ENCODE assay signal across 21 cellular contexts in the genomic region with DNA sequence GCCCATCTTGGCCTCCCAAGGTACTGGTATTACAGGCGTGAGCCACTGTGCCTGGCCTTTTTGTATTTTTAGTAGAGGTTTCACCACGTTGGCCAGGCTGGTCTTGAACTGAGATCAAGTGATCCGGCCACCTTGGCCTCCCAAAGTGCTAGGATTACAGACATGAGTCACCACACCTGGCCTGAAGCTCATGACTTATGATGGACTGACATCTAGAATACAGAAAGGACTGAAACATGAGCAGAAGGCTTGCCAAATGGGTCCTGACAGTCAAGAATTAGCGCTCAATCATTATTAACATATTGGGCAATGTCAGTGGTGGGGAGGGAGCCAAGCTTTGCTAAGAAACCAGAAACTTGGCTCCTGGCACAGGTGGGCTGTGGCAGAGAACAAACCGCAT.
"Had no signal": no experiment of that assay in that cellular context is flagged by ENCODE, and none has a peak within 500 bp of the region (broad histone marks: within the 10 kb centered on the region; RNA-seq: fewer than 3 reads in every experiment).

No MANE protein-coding gene starts in this region.

- H3K27me3 ChIP-seq: heart left ventricle, upper lobe of left lung had no signal

- H3K9me3 ChIP-seq: heart left ventricle, lower lobe of right lung, mucosa of descending colon, thoracic aorta, upper lobe of left lung had no signal

- H3K27ac ChIP-seq: epithelial cell of prostate, heart left ventricle, lower lobe of right lung, thoracic aorta, upper lobe of left lung, VCaP had no signal

- H3K27ac Mint-ChIP-seq: activated naive CD8-positive, alpha-beta T cell treated with anti-CD3 and anti-CD28 coated beads for 36 hours; activated T-helper 17 cell treated with anti-CD3 and anti-CD28 coated beads, Interleukin-2, amount 50 U/mL, for 72 hours; endodermal cell had no signal

- H3K9me3 Mint-ChIP-seq: activated T-helper 17 cell treated with anti-CD3 and anti-CD28 coated beads, Interleukin-2, amount 50 U/mL, for 72 hours had no signal

- ATAC-seq: activated T-helper 17 cell treated with anti-CD3 and anti-CD28 coated beads, Interleukin-2, amount 50 U/mL, for 72 hours; heart left ventricle; lower lobe of right lung; mucosa of descending colon had no signal

- H3K4me3 ChIP-seq: heart left ventricle, lower lobe of right lung, mucosa of descending colon, thoracic aorta, upper lobe of left lung had no signal

- H3K4me1 Mint-ChIP-seq: activated T-helper 17 cell treated with anti-CD3 and anti-CD28 coated beads, Interleukin-2, amount 50 U/mL, for 72 hours had no signal

- DNase-seq: activated CD4-positive, CD25-positive, alpha-beta regulatory T cell treated with anti-CD3 and anti-CD28 coated beads, Interleukin-2, amount 50 U/mL, for 72 hours; activated naive CD8-positive, alpha-beta T cell treated with anti-CD3 and anti-CD28 coated beads for 36 hours; activated T-cell treated with anti-CD3 and anti-CD28 coated beads, Interleukin-2, amount 50 U/mL, for 1 hour; cerebellar nuclear complex; cortex of kidney; endodermal cell; heart left ventricle; kidney; lower lobe of right lung; mesendoderm; mucosa of descending colon; retina; stimulated activated CD4-positive, alpha-beta T cell treated with anti-CD3 and anti-CD28 coated beads, Interleukin-4, amount 100 ng/mL, for 1 hour; stimulated activated naive CD4-positive, alpha-beta T cell treated with Interleukin-2 at 50 U/mL for 16 hours; SW 1271; T-helper 2 cell; upper lobe of left lung had no signal

- H3K4me3 Mint-ChIP-seq: activated naive CD8-positive, alpha-beta T cell treated with anti-CD3 and anti-CD28 coated beads for 36 hours; activated T-helper 17 cell treated with anti-CD3 and anti-CD28 coated beads, Interleukin-2, amount 50 U/mL, for 72 hours; endodermal cell had no signal
